16 cellular contexts compared by ENCODE assay signal in genomic region chr6:38024908-38025307, GRCh38.
DNase-seq lines count a peak whose midpoint lies in the region; ATAC-seq and TF ChIP-seq lines count a peak whose summit lies in the region.
"Had no signal": no experiment of that assay in that cellular context is flagged by ENCODE, and none has a peak within 500 bp of the region (broad histone marks: within the 10 kb centered on the region; RNA-seq: fewer than 3 reads in every experiment).

No MANE protein-coding gene starts in this region.

- peaks cover 100% of the 10 kb centered on the region for H4K20me1 ChIP-seq in smooth muscle cell (ENCODE audit: low read depth)

- peak overlapping the region; percentile 75 for H3K27ac Mint-ChIP-seq in chondrocyte (ENCODE audit: unreplicated experiment)
- H3K27ac Mint-ChIP-seq: IgD-negative memory B cell had no signal

- H3K4me2 ChIP-seq in smooth muscle cell, result no peak overlapping the region

- no peak overlapping the region for H3K4me3 ChIP-seq in fibroblast of the aortic adventitia (ENCODE audit: low read depth, low read length)
- no peak overlapping the region for H3K4me3 ChIP-seq in smooth muscle cell
- H3K4me3 ChIP-seq: SJCRH30 had no signal

- H2AFZ ChIP-seq in smooth muscle cell (ENCODE audit: low read depth), result no peak overlapping the region

- peak overlapping the region; percentile 2 for H3K27ac ChIP-seq in smooth muscle cell (ENCODE audit: low read depth)
- H3K27ac ChIP-seq: SJCRH30 had no signal

- no peaks in the 10 kb centered on the region for H3K27me3 ChIP-seq in smooth muscle cell (ENCODE audit: low read depth)
- H3K27me3 ChIP-seq: SJCRH30 had no signal

- H3K79me2 ChIP-seq in smooth muscle cell (ENCODE audit: low read depth), result peaks cover 99% of the 10 kb centered on the region

- H3K36me3 ChIP-seq in smooth muscle cell (ENCODE audit: low read depth), result no peaks in the 10 kb centered on the region
- H3K36me3 ChIP-seq: SJCRH30 had no signal

- no peaks in the 10 kb centered on the region for H3F3A ChIP-seq in smooth muscle cell (ENCODE audit: low read depth)

- no peak overlapping the region for H3K9ac ChIP-seq in smooth muscle cell (ENCODE audit: low read depth)

- ATAC-seq in GM21619 (IDR thresholded peaks at IDR 0.05; ENCODE audit: unreplicated experiment) (no peak), GM21423 (IDR thresholded peaks at IDR 0.05; ENCODE audit: unreplicated experiment) (no peak)
- ATAC-seq: Panc1 had no signal

- TF ChIP-seq CTCF in chondrocyte (IDR thresholded peaks at IDR 0.05) (no peak), fibroblast of the aortic adventitia (IDR thresholded peaks at IDR 0.05; ENCODE audit: insufficient read depth, low read length) (no peak), smooth muscle cell (IDR thresholded peaks at IDR 0.05; ENCODE audit: borderline replicate concordance, insufficient read depth, poor library complexity, severe bottlenecking) (no peak)

- no peak overlapping the region for H3K4me3 Mint-ChIP-seq in chondrocyte (ENCODE audit: unreplicated experiment)
- H3K4me3 Mint-ChIP-seq: CD8-positive, alpha-beta memory T cell; IgD-negative memory B cell had no signal

- no peaks in the 10 kb centered on the region for H3K27me3 Mint-ChIP-seq in chondrocyte (ENCODE audit: low read depth)
- H3K27me3 Mint-ChIP-seq: CD8-positive, alpha-beta memory T cell; IgD-negative memory B cell had no signal

- H3K36me3 Mint-ChIP-seq in chondrocyte (ENCODE audit: low read depth), result no peaks in the 10 kb centered on the region

- peaks cover 3% of the 10 kb centered on the region for H3K9me3 Mint-ChIP-seq in chondrocyte (ENCODE audit: low read depth)

- H3K4me1 ChIP-seq in smooth muscle cell (ENCODE audit: low read depth), result peaks cover 15% of the 10 kb centered on the region
- H3K4me1 ChIP-seq: SJCRH30 had no signal

- peak; percentile 11 for DNase-seq in GM03348 (ENCODE audit: low spot score)
- no peak for DNase-seq in chondrocyte (ENCODE audit: low spot score)
- peak; percentile 19 for DNase-seq in fibroblast of the aortic adventitia (ENCODE audit: low read depth)
- DNase-seq in smooth muscle cell (lab: John Stamatoyannopoulos, UW; ENCODE audit: unreplicated experiment), result no peak
- no peak for DNase-seq in KG1 (lab: John Stamatoyannopoulos, UW)
- DNase-seq: C1 segment of cervical spinal cord; CD8-positive, alpha-beta memory T cell; H7; NCI-H1092 treated with DMSO at 0.1 percent for 48 hours; NCI-H146; NCI-H2081 treated with DMSO at 0.1 percent for 48 hours had no signal

- H3K9me3 ChIP-seq in smooth muscle cell (replicated peaks; ENCODE audit: low read depth), result no peaks in the 10 kb centered on the region

- H3K4me1 Mint-ChIP-seq in chondrocyte (ENCODE audit: low read depth), result peaks cover 63% of the 10 kb centered on the region

Comparison
In these comparisons a context has a peak if more than half of its experiments do, and no peak if none do; other contexts are left out.
1. DNase-seq: peak in GM03348 (single experiment) and fibroblast of the aortic adventitia (single experiment); none in chondrocyte (single experiment), smooth muscle cell (single experiment) and KG1 (single experiment).